In the genomic region with DNA sequence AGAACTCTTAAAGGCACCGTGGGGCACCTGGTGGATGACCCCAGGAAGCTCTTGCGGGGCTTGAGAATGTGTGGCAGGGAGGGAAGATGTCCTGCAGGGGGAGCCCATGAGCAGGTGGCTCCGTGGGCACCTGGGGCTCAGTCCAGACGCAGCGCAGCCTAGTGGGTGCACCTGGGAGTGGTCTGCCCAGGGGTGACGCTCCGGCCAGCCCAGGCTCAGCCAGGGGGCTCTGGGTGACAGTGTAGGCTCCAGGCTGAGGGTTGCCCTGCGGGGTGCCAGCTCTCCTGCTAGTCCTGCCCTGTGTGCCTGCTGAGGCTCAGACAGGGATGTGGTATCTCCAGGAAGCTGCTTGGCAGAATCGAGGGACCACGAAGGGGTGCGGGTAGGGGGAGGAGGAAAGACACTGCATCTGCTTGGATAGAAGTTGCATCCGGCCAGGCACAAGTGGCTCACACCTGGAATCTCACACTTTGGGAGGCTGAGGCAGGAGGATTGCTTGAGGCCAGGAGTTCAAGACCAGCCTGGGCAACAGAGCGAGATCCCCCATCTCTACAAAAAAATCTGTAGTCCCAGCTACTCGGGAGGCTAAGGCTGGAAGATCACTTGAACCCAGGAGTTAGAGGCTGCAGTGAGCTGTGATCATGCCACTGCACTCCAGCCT, we compare ENCODE assay signal across 8 cellular contexts. TPM values are rescaled to one million over a fixed set of nuclear protein-coding genes. Genes with fewer than 3 reads are reported as not detected.
DNase-seq lines count a peak whose midpoint lies in the region; ATAC-seq and TF ChIP-seq lines count a peak whose summit lies in the region.

No MANE protein-coding gene starts in this region.

- peaks cover 8% of the 10 kb centered on the region for H3K9me3 Mint-ChIP-seq in glutamatergic neuron (ENCODE audit: unreplicated experiment)

- peaks cover 10% of the 10 kb centered on the region for H3K27me3 Mint-ChIP-seq in glutamatergic neuron (ENCODE audit: unreplicated experiment)

- H3K4me3 Mint-ChIP-seq in glutamatergic neuron (ENCODE audit: unreplicated experiment): peak overlapping the region; percentile 20

- TF ChIP-seq CTCF in glutamatergic neuron (IDR thresholded peaks at IDR 0.05; ENCODE audit: partially characterized antibody, unreplicated experiment): peak; percentile 91

- peak; percentile 59 for ATAC-seq in GM18909 (IDR thresholded peaks at IDR 0.05; ENCODE audit: poor library complexity, unreplicated experiment)

- no peak overlapping the region for H3K27ac Mint-ChIP-seq in glutamatergic neuron (ENCODE audit: unreplicated experiment)

- peaks cover 15% of the 10 kb centered on the region for H3K4me1 Mint-ChIP-seq in glutamatergic neuron (ENCODE audit: low read depth, unreplicated experiment)

- no peaks in the 10 kb centered on the region for H3K36me3 Mint-ChIP-seq in glutamatergic neuron (ENCODE audit: unreplicated experiment)

- H3K27ac ChIP-seq in KOPT-K1 (ENCODE audit: low read depth, low read length, poor library complexity, severe bottlenecking): peak overlapping the region; percentile 83

- peaks cover 8% of the 10 kb centered on the region; the same call in 1 of the 2 replicates for H3K36me3 ChIP-seq in KOPT-K1 (ENCODE audit: insufficient read depth, low read length)

- H3K9me3 ChIP-seq in KOPT-K1 (ENCODE audit: insufficient read depth, low read length, poor library complexity, severe bottlenecking): no peaks in the 10 kb centered on the region

- DNase-seq in AG08396 (ENCODE audit: low spot score) (peak; percentile 77), SIG-M5 treated with dmso at 0.1 percent for 504 hours (lab: John Stamatoyannopoulos, UW; ENCODE audit: unreplicated experiment) (peak; percentile 70), glutamatergic neuron (peak; percentile 84), renal cortical epithelial cell (ENCODE audit: low read depth) (peak; percentile 42), DMS79 treated with DMSO at 0.1 percent for 48 hours (lab: John Stamatoyannopoulos, UW) (no peak)
- DNase-seq in activated T-helper 9 cell treated with anti-CD3 and anti-CD28 coated beads, Interleukin-2, amount 50 U/mL, for 16 hours (ENCODE audit: low read depth): peak; percentile 69

RNA-seq across cellular contexts. Expression of gene PGLS, which starts 15.0 kb away (rescaled TPM):
- total RNA-seq in glutamatergic neuron (ENCODE audit: unreplicated experiment): 66.0 TPM
- 53.2 and 63.9 TPM in 2 replicates for total RNA-seq in renal cortical epithelial cell

RNA-seq across cellular contexts. Expression of gene SLC27A1, which starts 26.1 kb away (rescaled TPM):
- total RNA-seq in glutamatergic neuron (ENCODE audit: unreplicated experiment) (16.9 TPM), renal cortical epithelial cell (10.1 and 19.4 TPM in 2 replicates)

RNA-seq across cellular contexts. Expression of gene NXNL1, which starts 35.7 kb away (rescaled TPM):
- total RNA-seq in glutamatergic neuron (ENCODE audit: unreplicated experiment) (not detected), renal cortical epithelial cell (not detected in 2 replicates)

RNA-seq across cellular contexts. Expression of gene TMEM221, which starts 48.0 kb away (rescaled TPM):
- not detected for total RNA-seq in glutamatergic neuron (ENCODE audit: unreplicated experiment)
- 0.30 TPM in 1 of 2 replicates, not detected in the other for total RNA-seq in renal cortical epithelial cell

RNA-seq across cellular contexts. Expression of gene COLGALT1, which starts 59.0 kb away (rescaled TPM):
- total RNA-seq in glutamatergic neuron (ENCODE audit: unreplicated experiment) (74.5 TPM), renal cortical epithelial cell (53.9 and 75.0 TPM in 2 replicates)
